ENCODE assay signal across 8 cellular contexts in genomic region chr11:117819096-117820040, GRCh38. TPM values are rescaled to one million over a fixed set of nuclear protein-coding genes. Genes with fewer than 3 reads are reported as not detected.
DNase-seq lines count a peak whose midpoint lies in the region; ATAC-seq, FAIRE-seq and TF ChIP-seq lines count a peak whose summit lies in the region.

No MANE protein-coding gene starts in this region.

- H3K9me3 ChIP-seq in A549: no peaks in the 10 kb centered on the region

- H3K4me1 Mint-ChIP-seq in activated CD4-positive, alpha-beta memory T cell treated with anti-CD3 and anti-CD28 coated beads, Interleukin-2, amount 10 ng/mL, durations not matched to agents 7 days and 5 days: peaks cover 69% of the 10 kb centered on the region
- peaks cover 75% of the 10 kb centered on the region for H3K4me1 Mint-ChIP-seq in stimulated activated memory B cell treated with anti-CD40 and anti-IgM and Interleukin-4, amounts not matched to agents 10 μg/mL and 1 μg/mL and 100 μg/mL, for 72 hours

- peak; percentile 67 to 86 for TF ChIP-seq RAD21 in A549 (conservative IDR thresholded peaks at IDR 0.05 in 1 of 2, IDR thresholded peaks at IDR 0.05 in 1 of 2)

- H3K36me3 Mint-ChIP-seq in activated CD4-positive, alpha-beta memory T cell treated with anti-CD3 and anti-CD28 coated beads, Interleukin-2, amount 10 ng/mL, durations not matched to agents 7 days and 5 days (ENCODE audit: low read depth): no peaks in the 10 kb centered on the region
- H3K36me3 Mint-ChIP-seq in stimulated activated memory B cell treated with anti-CD40 and anti-IgM and Interleukin-4, amounts not matched to agents 10 μg/mL and 1 μg/mL and 100 μg/mL, for 72 hours: no peaks in the 10 kb centered on the region

- no peaks in the 10 kb centered on the region for H3K27me3 Mint-ChIP-seq in activated CD4-positive, alpha-beta memory T cell treated with anti-CD3 and anti-CD28 coated beads, Interleukin-2, amount 10 ng/mL, durations not matched to agents 7 days and 5 days
- H3K27me3 Mint-ChIP-seq in stimulated activated memory B cell treated with anti-CD40 and anti-IgM and Interleukin-4, amounts not matched to agents 10 μg/mL and 1 μg/mL and 100 μg/mL, for 72 hours: peaks cover 5% of the 10 kb centered on the region

- POLR2A ChIA-PET in A549 (lab: Yijun Ruan, JAX): no interaction called here
- POLR2A ChIA-PET in activated CD4-positive, alpha-beta memory T cell treated with anti-CD3 and anti-CD28 coated beads, Interleukin-2, amount 10 ng/mL, durations not matched to agents 7 days and 5 days (lab: Charles Lee): interaction anchor here (1.6 to 2.7 kb wide), 2 partner anchors 9 to 234 kb away, joined by 7 to 13 read pairs; no protein-coding TSS in a partner anchor

- no peak for TF ChIP-seq EP300 in A549 (IDR thresholded peaks at IDR 0.05)

- no peak for FAIRE-seq in A549 (lab: Jason Lieb, UNC)

- H3K27ac Mint-ChIP-seq in activated CD4-positive, alpha-beta memory T cell treated with anti-CD3 and anti-CD28 coated beads, Interleukin-2, amount 10 ng/mL, durations not matched to agents 7 days and 5 days: peak overlapping the region; percentile 35
- H3K27ac Mint-ChIP-seq in stimulated activated memory B cell treated with anti-CD40 and anti-IgM and Interleukin-4, amounts not matched to agents 10 μg/mL and 1 μg/mL and 100 μg/mL, for 72 hours: peak overlapping the region; percentile 97

- no peak overlapping the region for H3K4me3 ChIP-seq in A549

- H3K4me2 ChIP-seq in A549: no peak overlapping the region

- peak overlapping the region in 1 of 2 experiments; percentile 73; a peak in 1 of 6 replicates for H3K27ac ChIP-seq in A549

- CTCF ChIA-PET in A549 (lab: Yijun Ruan, JAX): interaction anchor here (0.6 to 7.8 kb wide), 25 partner anchors 8 to 1794 kb away, joined by 3 to 158 read pairs (median 4); no protein-coding TSS in a partner anchor
- CTCF ChIA-PET in activated CD4-positive, alpha-beta memory T cell treated with anti-CD3 and anti-CD28 coated beads, Interleukin-2, amount 10 ng/mL, durations not matched to agents 7 days and 5 days (lab: Charles Lee): interaction anchor here (5.0 to 10.3 kb wide), 4 partner anchors 12 to 393 kb away, joined by 35 to 189 read pairs (median 116); no protein-coding TSS in a partner anchor

- no peak overlapping the region for H3K4me3 Mint-ChIP-seq in activated CD4-positive, alpha-beta memory T cell treated with anti-CD3 and anti-CD28 coated beads, Interleukin-2, amount 10 ng/mL, durations not matched to agents 7 days and 5 days
- H3K4me3 Mint-ChIP-seq in stimulated activated memory B cell treated with anti-CD40 and anti-IgM and Interleukin-4, amounts not matched to agents 10 μg/mL and 1 μg/mL and 100 μg/mL, for 72 hours: no peak overlapping the region

- peak; percentile 59 for TF ChIP-seq CTCF in A549 (IDR thresholded peaks at IDR 0.05)

- ATAC-seq in A549: peak; percentile 62 to 78
- ATAC-seq in left cardiac atrium: peak in 1 of 2 donors; percentile 22
- no peak for ATAC-seq in stimulated activated memory B cell treated with anti-CD40 and anti-IgM and Interleukin-4, amounts not matched to agents 10 μg/mL and 1 μg/mL and 100 μg/mL, for 72 hours
- no peak for ATAC-seq in HG02840 (IDR thresholded peaks at IDR 0.05; ENCODE audit: low FRiP score, unreplicated experiment)
- ATAC-seq in GM21526 (IDR thresholded peaks at IDR 0.05; ENCODE audit: low FRiP score, unreplicated experiment): no peak

- no peaks in the 10 kb centered on the region for H3K9me3 Mint-ChIP-seq in activated CD4-positive, alpha-beta memory T cell treated with anti-CD3 and anti-CD28 coated beads, Interleukin-2, amount 10 ng/mL, durations not matched to agents 7 days and 5 days
- H3K9me3 Mint-ChIP-seq in stimulated activated memory B cell treated with anti-CD40 and anti-IgM and Interleukin-4, amounts not matched to agents 10 μg/mL and 1 μg/mL and 100 μg/mL, for 72 hours: no peaks in the 10 kb centered on the region

- peak; percentile 62 to 76 for DNase-seq in A549 (ENCODE audit: low read depth in 1 of 2, low spot score in 1 of 2)
- peak; percentile 11 for DNase-seq in GM04504 (ENCODE audit: low read depth)
- peak; percentile 70 for DNase-seq in NCI-H2107 treated with DMSO at 0.1 percent for 48 hours (lab: John Stamatoyannopoulos, UW; ENCODE audit: unreplicated experiment)
- DNase-seq in activated CD4-positive, alpha-beta memory T cell treated with anti-CD3 and anti-CD28 coated beads, Interleukin-2, amount 10 ng/mL, durations not matched to agents 7 days and 5 days: no peak
- DNase-seq in left cardiac atrium: peak; percentile 71

- intact Hi-C loops in left cardiac atrium (cut with DNase I): loop anchor here (5.0 kb wide), 2 partner anchors 233 to 377 kb away; no protein-coding TSS in a partner anchor

- WGBS in A549 (ENCODE audit: missing lambda C conversion rate): 80% methylated on average over 4 of the region's 10 CpGs

- no peak for TF ChIP-seq POLR2A in A549 (IDR thresholded peaks at IDR 0.05; ENCODE audit: low read length)

- peaks cover 42% of the 10 kb centered on the region for H3K4me1 ChIP-seq in A549

TF ChIP-seq in A549, 52 proteins besides CTCF, POLR2A, EP300 and RAD21:
- peak; percentile 61 for TF ChIP-seq SMC3 (IDR thresholded peaks at IDR 0.05)
- TF ChIP-seq PBX3 (IDR thresholded peaks at IDR 0.05): no peak
- TF ChIP-seq ZFP36 (IDR thresholded peaks at IDR 0.05; ENCODE audit: borderline replicate concordance, partially characterized antibody): no peak
- no peak for TF ChIP-seq ELK1 (IDR thresholded peaks at IDR 0.05; ENCODE audit: low read depth, low read length)
- TF ChIP-seq FOSB (CRISPR knock-in tag; IDR thresholded peaks at IDR 0.05): no peak

RNA-seq across cellular contexts. Expression of gene FXYD2, which starts 5.2 kb away (rescaled TPM):
- polyA plus RNA-seq in A549 (2011; rRNA removed): 23.7 and 25.9 TPM in 2 replicates
- 22.1 and 23.1 TPM in 2 replicates for polyA plus RNA-seq in A549 (2012; cell fraction: cytosol; rRNA removed)
- polyA plus RNA-seq in A549 (2012; cell fraction: nucleus; rRNA removed): 13.0 and 13.7 TPM in 2 replicates
- 29.7 to 55.6 TPM (median 48.9 TPM) in 3 replicates for polyA plus RNA-seq in A549 (2017; fragmentation: RNase III; extraction: RNeasy Plus Mini Kit Qiagen cat#74134 plus additional on column Dnase treatment)
- 5.3 and 19.0 TPM in 2 replicates for polyA minus RNA-seq in A549 (2011; rRNA and poly(A)+ RNA removed)
- total RNA-seq in activated CD4-positive, alpha-beta memory T cell treated with anti-CD3 and anti-CD28 coated beads, Interleukin-2, amount 10 ng/mL, durations not matched to agents 7 days and 5 days: under 1 TPM; 0.33 to 0.48 TPM
- total RNA-seq in left cardiac atrium: 1 to 10 TPM; 1.6 to 1.9 TPM

RNA-seq across cellular contexts. Expression of gene DSCAML1, which starts 22.4 kb away (rescaled TPM):
- polyA plus RNA-seq in A549 (2011; rRNA removed) (0.22 and 0.31 TPM in 2 replicates), A549 (2017; fragmentation: RNase III; extraction: RNeasy Plus Mini Kit Qiagen cat#74134 plus additional on column Dnase treatment) (0.12 to 0.13 TPM (median 0.12 TPM) in 3 replicates)
- polyA plus RNA-seq in A549 (2012; cell fraction: cytosol; rRNA removed): 0.24 and 0.40 TPM in 2 replicates
- 0.45 and 0.65 TPM in 2 replicates for polyA plus RNA-seq in A549 (2012; cell fraction: nucleus; rRNA removed)
- polyA minus RNA-seq in A549 (2011; rRNA and poly(A)+ RNA removed): 0.87 and 1.1 TPM in 2 replicates
- under 1 TPM in 1 of 2 experiments, not detected in 1; 0.03 TPM for total RNA-seq in activated CD4-positive, alpha-beta memory T cell treated with anti-CD3 and anti-CD28 coated beads, Interleukin-2, amount 10 ng/mL, durations not matched to agents 7 days and 5 days
- total RNA-seq in left cardiac atrium: under 1 TPM; 0.76 to 0.88 TPM

RNA-seq across cellular contexts. Expression of gene FXYD6, which starts 57.1 kb away (rescaled TPM):
- polyA plus RNA-seq in A549 (2011; rRNA removed) (0.49 and 0.57 TPM in 2 replicates), A549 (2017; fragmentation: RNase III; extraction: RNeasy Plus Mini Kit Qiagen cat#74134 plus additional on column Dnase treatment) (0.10 to 0.26 TPM (median 0.24 TPM) in 3 replicates)
- 0.29 TPM in 2 replicates for polyA plus RNA-seq in A549 (2012; cell fraction: cytosol; rRNA removed)
- polyA plus RNA-seq in A549 (2012; cell fraction: nucleus; rRNA removed): 0.07 and 0.17 TPM in 2 replicates
- polyA minus RNA-seq in A549 (2011; rRNA and poly(A)+ RNA removed): 0.34 and 1.2 TPM in 2 replicates
- total RNA-seq in activated CD4-positive, alpha-beta memory T cell treated with anti-CD3 and anti-CD28 coated beads, Interleukin-2, amount 10 ng/mL, durations not matched to agents 7 days and 5 days: not detected
- 10 to 100 TPM; 31.2 to 37.6 TPM for total RNA-seq in left cardiac atrium

Comparison
In these comparisons a context has a peak if more than half of its experiments do, and no peak if none do; other contexts are left out.
1. ATAC-seq: peak in A549 (2 of 2); none in stimulated activated memory B cell treated with anti-CD40 and anti-IgM and Interleukin-4, amounts not matched to agents 10 μg/mL and 1 μg/mL and 100 μg/mL, for 72 hours (single experiment), HG02840 (single experiment) and GM21526 (single experiment).
2. RNA of gene FXYD6, which starts 57.1 kb away (total RNA-seq): 31.2 to 37.6 TPM in left cardiac atrium; not detected in activated CD4-positive, alpha-beta memory T cell treated with anti-CD3 and anti-CD28 coated beads, Interleukin-2, amount 10 ng/mL, durations not matched to agents 7 days and 5 days; every median in the first group is over 10 times any median in the second.